Comparison of ENCODE assay signal across 9 cellular contexts in the genomic region with DNA sequence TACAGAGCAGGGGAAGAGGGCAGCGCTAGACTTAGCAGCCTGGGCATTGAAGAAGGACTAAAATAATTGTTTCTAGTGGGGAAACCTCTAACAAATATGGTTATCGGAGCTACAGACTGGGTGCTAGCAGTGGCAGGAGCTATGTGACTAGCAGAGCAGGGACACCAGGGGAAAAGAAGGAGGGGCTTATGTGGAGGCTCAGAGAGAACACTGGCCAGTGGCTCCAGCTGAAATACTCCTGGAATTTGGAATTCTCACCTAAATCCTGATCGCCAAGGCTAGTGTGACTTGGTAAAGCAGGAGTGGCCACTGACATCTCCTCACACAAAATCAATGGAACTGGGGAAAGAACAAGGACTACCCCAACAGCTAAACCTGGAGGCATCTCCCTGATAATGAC. TPM values are rescaled to one million over a fixed set of nuclear protein-coding genes. Genes with fewer than 3 reads are reported as not detected.
DNase-seq lines count a peak whose midpoint lies in the region; ATAC-seq and TF ChIP-seq lines count a peak whose summit lies in the region.
"Had no signal": no experiment of that assay in that cellular context is flagged by ENCODE, and none has a peak within 500 bp of the region (broad histone marks: within the 10 kb centered on the region; RNA-seq: fewer than 3 reads in every experiment).

No MANE protein-coding gene starts in this region.

- H3K27me3 ChIP-seq in ascending aorta (no peaks in the 10 kb centered on the region), lower lobe of right lung (ENCODE audit: low read depth) (no peaks in the 10 kb centered on the region), upper lobe of right lung (no peaks in the 10 kb centered on the region)

- peaks cover 4 to 35% of the 10 kb centered on the region in 2 donors for H3K4me1 ChIP-seq in ascending aorta
- peaks cover 42% of the 10 kb centered on the region for H3K4me1 ChIP-seq in lower lobe of right lung
- peaks cover 43% of the 10 kb centered on the region for H3K4me1 ChIP-seq in upper lobe of right lung

- intact Hi-C loops in ascending aorta (cut with DNase I), result loop anchor here (10.0 kb wide), 1 partner anchor 569 kb away; the partner anchor contains the start of gene FBXL5
- intact Hi-C loops in lower lobe of right lung (cut with DNase I), result no loop called here
- intact Hi-C loops in upper lobe of right lung (cut with DNase I), result no loop called here

- no peaks in the 10 kb centered on the region for H3K36me3 ChIP-seq in ascending aorta
- no peaks in the 10 kb centered on the region for H3K36me3 ChIP-seq in lower lobe of right lung
- H3K36me3 ChIP-seq in upper lobe of right lung, result peaks cover 14% of the 10 kb centered on the region

- no peaks in the 10 kb centered on the region for H3K27me3 Mint-ChIP-seq in stimulated activated naive CD8-positive, alpha-beta T cell treated with anti-CD3 and anti-CD28 coated beads, Interleukin-15, Interleukin-2, amounts not matched to agents 100 ng/mL and 50 ng/mL, for 24 hours

- H3K27ac ChIP-seq in ascending aorta (peak overlapping the region; percentile 13 to 20), lower lobe of right lung (peak overlapping the region; percentile 94), upper lobe of right lung (peak overlapping the region; percentile 94)

- ATAC-seq in stimulated activated naive CD8-positive, alpha-beta T cell treated with anti-CD3 and anti-CD28 coated beads, Interleukin-15, Interleukin-2, amounts not matched to agents 100 U/mL and 50 U/mL, for 24 hours, result no peak
- ATAC-seq in lower lobe of right lung (no peak), upper lobe of right lung (no peak), HG02884 (IDR thresholded peaks at IDR 0.05; ENCODE audit: unreplicated experiment) (no peak)
- no peak for ATAC-seq in activated CD4-positive, CD25-positive, alpha-beta regulatory T cell treated with anti-CD3 and anti-CD28 coated beads, Interleukin-2, amount 50 U/mL, for 24 hours

- H3K4me1 Mint-ChIP-seq in stimulated activated naive CD8-positive, alpha-beta T cell treated with anti-CD3 and anti-CD28 coated beads, Interleukin-15, Interleukin-2, amounts not matched to agents 100 ng/mL and 50 ng/mL, for 24 hours (ENCODE audit: low read depth), result peaks cover 55% of the 10 kb centered on the region

- TF ChIP-seq CTCF in ascending aorta (IDR thresholded peaks at IDR 0.05) (no peak), lower lobe of right lung (IDR thresholded peaks at IDR 0.05) (no peak), upper lobe of right lung (IDR thresholded peaks at IDR 0.05) (no peak)

- peak overlapping the region; percentile 88 for H3K4me3 Mint-ChIP-seq in stimulated activated naive CD8-positive, alpha-beta T cell treated with anti-CD3 and anti-CD28 coated beads, Interleukin-15, Interleukin-2, amounts not matched to agents 100 ng/mL and 50 ng/mL, for 24 hours

- H3K36me3 Mint-ChIP-seq in stimulated activated naive CD8-positive, alpha-beta T cell treated with anti-CD3 and anti-CD28 coated beads, Interleukin-15, Interleukin-2, amounts not matched to agents 100 ng/mL and 50 ng/mL, for 24 hours (ENCODE audit: low read depth), result peaks cover 18% of the 10 kb centered on the region

- peak overlapping the region; percentile 90 for H3K27ac Mint-ChIP-seq in stimulated activated naive CD8-positive, alpha-beta T cell treated with anti-CD3 and anti-CD28 coated beads, Interleukin-15, Interleukin-2, amounts not matched to agents 100 ng/mL and 50 ng/mL, for 24 hours

- no peaks in the 10 kb centered on the region for H3K9me3 ChIP-seq in ascending aorta
- H3K9me3 ChIP-seq in lower lobe of right lung, result no peaks in the 10 kb centered on the region
- H3K9me3 ChIP-seq in upper lobe of right lung, result no peaks in the 10 kb centered on the region

- no peaks in the 10 kb centered on the region for H3K9me3 Mint-ChIP-seq in stimulated activated naive CD8-positive, alpha-beta T cell treated with anti-CD3 and anti-CD28 coated beads, Interleukin-15, Interleukin-2, amounts not matched to agents 100 ng/mL and 50 ng/mL, for 24 hours

- DNase-seq in stimulated activated naive CD8-positive, alpha-beta T cell treated with anti-CD3 and anti-CD28 coated beads, Interleukin-15, Interleukin-2, amounts not matched to agents 100 U/mL and 50 U/mL, for 24 hours, result no peak
- DNase-seq in ascending aorta (ENCODE audit: low spot score in 2 of 2) (no peak), lower lobe of right lung (no peak), upper lobe of right lung (no peak), DMS153 (lab: John Stamatoyannopoulos, UW) (no peak)
- DNase-seq: NCI-H524 had no signal

- H3K4me3 ChIP-seq in ascending aorta (peak overlapping the region; percentile 93 to 96), lower lobe of right lung (peak overlapping the region; percentile 69), upper lobe of right lung (peak overlapping the region; percentile 83)

RNA-seq across cellular contexts. Expression of gene TAPT1, which starts 2.0 kb away (rescaled TPM):
- 10.7 TPM for total RNA-seq in ascending aorta
- 72.8 TPM for total RNA-seq in lower lobe of right lung
- total RNA-seq in upper lobe of right lung, result 66.5 TPM

Comparison
In these comparisons a context has a peak if more than half of its experiments do, and no peak if none do; other contexts are left out.
1. H3K27ac ChIP-seq: peak in every context shown above with its lines; median percentile 94 in lower lobe of right lung; 94 in upper lobe of right lung; 16 in ascending aorta.